Comparison of ENCODE assay signal across 8 cellular contexts in the genomic region with DNA sequence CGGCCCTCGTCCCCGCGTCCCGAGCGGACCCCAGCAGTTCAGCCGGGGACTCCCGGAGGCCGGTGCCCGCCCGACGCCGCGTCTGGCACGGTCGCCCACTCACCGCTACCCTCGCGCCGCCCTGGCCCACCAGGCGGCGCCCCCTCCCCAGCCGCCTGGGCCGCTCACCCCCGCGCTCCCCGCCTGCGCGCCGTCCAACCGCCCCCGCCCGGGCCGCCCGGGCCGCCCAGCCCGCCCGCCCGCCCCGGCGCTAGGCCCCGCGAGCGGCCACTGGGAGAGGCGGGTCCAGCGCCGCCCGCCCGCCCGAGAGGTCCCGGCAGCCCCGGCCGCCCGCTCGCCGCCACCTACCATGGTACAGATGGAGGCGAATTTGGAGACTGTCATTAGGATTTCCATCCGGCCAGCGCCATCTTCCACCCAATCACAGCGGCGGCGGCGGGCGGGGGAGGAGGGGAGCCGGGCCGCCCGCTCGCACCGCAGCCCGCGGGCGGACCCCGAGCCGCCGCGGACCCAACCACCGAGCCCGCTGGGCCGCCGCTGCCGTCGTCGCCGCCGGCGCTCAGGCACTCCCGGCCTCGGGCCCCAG. TPM values are rescaled to one million over a fixed set of nuclear protein-coding genes. Genes with fewer than 3 reads are reported as not detected.
DNase-seq lines count a peak whose midpoint lies in the region; ATAC-seq, FAIRE-seq and TF ChIP-seq lines count a peak whose summit lies in the region.

A gene with protein sequence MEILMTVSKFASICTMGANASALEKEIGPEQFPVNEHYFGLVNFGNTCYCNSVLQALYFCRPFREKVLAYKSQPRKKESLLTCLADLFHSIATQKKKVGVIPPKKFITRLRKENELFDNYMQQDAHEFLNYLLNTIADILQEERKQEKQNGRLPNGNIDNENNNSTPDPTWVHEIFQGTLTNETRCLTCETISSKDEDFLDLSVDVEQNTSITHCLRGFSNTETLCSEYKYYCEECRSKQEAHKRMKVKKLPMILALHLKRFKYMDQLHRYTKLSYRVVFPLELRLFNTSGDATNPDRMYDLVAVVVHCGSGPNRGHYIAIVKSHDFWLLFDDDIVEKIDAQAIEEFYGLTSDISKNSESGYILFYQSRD (minus strand): TSS at position 568 of the 586 bp plus-strand sequence. CDS start 172 bp downstream, at position 396.

- peak within 1 kb of the TSS; percentile 62 for H2AFZ ChIP-seq in HepG2 (ENCODE audit: low read length)

- peak in 1 of 2 experiments; percentile 59; a peak in 2 of 4 replicates for TF ChIP-seq POLR2A in HepG2 (IDR thresholded peaks at IDR 0.05; ENCODE audit: insufficient read depth in 1 of 2, low read depth in 2 of 2, low read length in 2 of 2)

- DNase-seq in AG08395 (ENCODE audit: low spot score) (peak; percentile 20), T-cell (peak in 14 of 34 experiments; percentile 0 to 51 (median 18)), cardiac fibroblast (ENCODE audit: low read depth in 2 of 2) (peak in 1 of 2 donors; percentile 36), HepG2 (ENCODE audit: low spot score) (no peak), COLO829 (ENCODE audit: low spot score) (no peak)
- DNase-seq in stimulated activated CD8-positive, alpha-beta memory T cell treated with anti-CD3 and anti-CD28 coated beads, Interleukin-12 subunit alpha, Interleukin-12 subunit beta, amount 100 ng/mL, for 24 hours (ENCODE audit: extremely low read depth): peak; percentile 2

- H3K4me3 ChIP-seq in cardiac fibroblast (replicated peaks in 1 of 2; ENCODE audit: low read depth in 2 of 2, low read length in 2 of 2): peak within 1 kb of the TSS; percentile 63 to 71
- peak within 1 kb of the TSS; percentile 83 to 92 (median 87) for H3K4me3 ChIP-seq in HepG2 (replicated peaks in 1 of 3; ENCODE audit: insufficient read depth in 1 of 3, low read depth in 2 of 3, low read length in 3 of 3)

- peak within 1 kb of the TSS; percentile 96 to 99 (median 98) for H3K4me3 Mint-ChIP-seq in T-cell

- POLR2A ChIA-PET in T-cell (lab: Charles Lee): no interaction called here
- POLR2A ChIA-PET in HepG2 (lab: Yijun Ruan, JAX): interaction anchor here (1.1 to 1.3 kb wide), 2 partner anchors 12 to 180 kb away, joined by 4 to 5 read pairs; no protein-coding TSS in a partner anchor

- in situ Hi-C loops in HepG2 (cut with HindIII; ENCODE audit: extremely low pct_ligation_motif_present, low pct_unique_long_range_greater_than_20kb): loop anchor here (10.0 kb wide), 1 partner anchor 177 kb away; no protein-coding TSS in a partner anchor

- H3K27ac Mint-ChIP-seq in T-cell: peak within 1 kb of the TSS; percentile 97 to 98

- CTCF ChIA-PET in T-cell (lab: Charles Lee) (no interaction called here), HepG2 (lab: Yijun Ruan, JAX; ENCODE audit: low intra/inter-chr PET ratio, low total read pairs) (no interaction called here)

- peaks cover 0 to 3% of the 10 kb centered on the region in 2 experiments; a peak in 1 of 5 replicates for H3K27me3 ChIP-seq in HepG2 (ENCODE audit: control insufficient read depth in 1 of 2, insufficient read depth in 2 of 2, low read length in 2 of 2)

- no peaks in the 10 kb centered on the region for H3K27me3 Mint-ChIP-seq in T-cell

- peak within 1 kb of the TSS; percentile 90 for H3K4me2 ChIP-seq in HepG2 (ENCODE audit: low read depth, low read length)

- TF ChIP-seq EP300 in HepG2 (IDR thresholded peaks at IDR 0.05; ENCODE audit: low read depth in 2 of 2, low read length in 2 of 2) (no peak), HepG2 (CRISPR knock-in tag; IDR thresholded peaks at IDR 0.05; ENCODE audit: borderline replicate concordance) (no peak)

- no peaks in the 10 kb centered on the region for H3K9me3 Mint-ChIP-seq in T-cell

- ATAC-seq in GM18867 (IDR thresholded peaks at IDR 0.05; ENCODE audit: unreplicated experiment): peak; percentile 18
- ATAC-seq in HG03066 (IDR thresholded peaks at IDR 0.05; ENCODE audit: low read depth, unreplicated experiment): peak; percentile 6
- peak; percentile 3 to 33 (median 17) for ATAC-seq in T-cell (replicated peaks in 1 of 4)
- peak; percentile 45 for ATAC-seq in HepG2

- peaks cover 40% of the 10 kb centered on the region for H3K79me2 ChIP-seq in HepG2 (ENCODE audit: insufficient read depth, low read length)

- no peak for TF ChIP-seq CTCF in cardiac fibroblast (IDR thresholded peaks at IDR 0.05; ENCODE audit: low read depth, low read length)
- TF ChIP-seq CTCF in HepG2 (CRISPR knock-in tag; IDR thresholded peaks at IDR 0.05): peak; percentile 26; the same call in 1 of the 2 replicates

- H3K36me3 ChIP-seq in HepG2 (replicated peaks in 1 of 2; ENCODE audit: control insufficient read depth in 1 of 2, insufficient read depth in 2 of 2, low read length in 2 of 2): no peaks in the 10 kb centered on the region

- H4K20me1 ChIP-seq in HepG2 (ENCODE audit: insufficient read depth, low read length): peaks cover 5% of the 10 kb centered on the region

- BruUV-seq in HepG2 (replicated peaks; lab: Mats Ljungman, UMichigan): no TSS peak

- peak within 1 kb of the TSS; percentile 81 for H3K9ac ChIP-seq in HepG2 (ENCODE audit: insufficient read depth, low read depth, low read length)

- H3K36me3 Mint-ChIP-seq in T-cell: no peaks in the 10 kb centered on the region

- no CpG with 5 or more reads among the region's 88 CpGs for WGBS in HepG2 (ENCODE audit: low lambda C conversion rate)

- H3K4me1 ChIP-seq in HepG2 (ENCODE audit: insufficient read depth, low read length): peaks cover 33% of the 10 kb centered on the region

- FAIRE-seq in HepG2 (lab: Jason Lieb, UNC): no peak

- H3K4me1 Mint-ChIP-seq in T-cell: peaks cover 50 to 54% (median 53%) of the 10 kb centered on the region in 3 donors

- H3K27ac ChIP-seq in HepG2 (ENCODE audit: extremely low read length, insufficient read depth, low read length): peak within 1 kb of the TSS; percentile 77

- no peaks in the 10 kb centered on the region for H3K9me3 ChIP-seq in HepG2 (ENCODE audit: low read length)

- intact Hi-C loops in HepG2 (cut with micrococcal nuclease; ENCODE audit: unreplicated experiment): loop anchor here (2.0 to 5.0 kb wide), 3 partner anchors 81 to 224 kb away; partner anchors contain the start of gene RPL21

- TF ChIP-seq RAD21 in HepG2 (CRISPR knock-in tag; IDR thresholded peaks at IDR 0.05): no peak

TF ChIP-seq in HepG2, 621 proteins besides CTCF, POLR2A, EP300 and RAD21 (continues in another document):
- TF ChIP-seq KAT8 (CRISPR knock-in tag; IDR thresholded peaks at IDR 0.05) (no peak), NFRKB (IDR thresholded peaks at IDR 0.05) (no peak), ZNF256 (CRISPR knock-in tag; conservative IDR thresholded peaks at IDR 0.05) (no peak), ELF1 (CRISPR knock-in tag; IDR thresholded peaks at IDR 0.05) (no peak), RBFOX2 (IDR thresholded peaks at IDR 0.05; ENCODE audit: low read depth, low read length) (peak; percentile 55), AFF4 (CRISPR knock-in tag; IDR thresholded peaks at IDR 0.05) (no peak), POLR2AphosphoS2 (IDR thresholded peaks at IDR 0.05; ENCODE audit: low read depth, low read length) (no peak)

RNA-seq across cellular contexts. Expression of the gene that starts here (rescaled TPM):
- total RNA-seq in T-cell (10 to 100 TPM; 20.9 to 43.6 (median 21.8) TPM), HepG2 (2016; rRNA removed; fragmentation: Illumina TruSeq; extraction: Trizol) (19.5 and 30.3 TPM in 2 replicates)
- 32.9 and 33.8 TPM in 2 replicates for total RNA-seq in HepG2 (2016; cell fraction: cytosol; rRNA removed; fragmentation: Illumina TruSeq; extraction: Trizol; ENCODE audit: low read depth)
- total RNA-seq in HepG2 (2016; cell fraction: insoluble cytoplasmic fraction; rRNA removed; fragmentation: Illumina TruSeq; extraction: Trizol): 19.4 and 26.7 TPM in 2 replicates
- total RNA-seq in HepG2 (2016; cell fraction: membrane; rRNA removed; fragmentation: Illumina TruSeq; extraction: Trizol): 34.7 and 39.3 TPM in 2 replicates
- total RNA-seq in HepG2 (2016; cell fraction: nucleus; rRNA removed; fragmentation: Illumina TruSeq; extraction: Trizol): 16.5 and 17.7 TPM in 2 replicates
- 9.4 and 9.8 TPM in 2 replicates for polyA plus RNA-seq in HepG2 (2011; rRNA removed)
- 3.9 and 6.2 TPM in 2 replicates for polyA plus RNA-seq in HepG2 (2011; cell fraction: cytosol; rRNA removed)
- 2.7 and 3.4 TPM in 2 replicates for polyA plus RNA-seq in HepG2 (2011; cell fraction: nucleus; rRNA removed)
- 16.6 and 18.8 TPM in 2 replicates for polyA plus RNA-seq in HepG2 (2012)
- polyA plus RNA-seq in HepG2 (2016; cell fraction: cytosol; fragmentation: Illumina TruSeq; extraction: Trizol; ENCODE audit: low read depth): 36.8 and 44.5 TPM in 2 replicates
- 28.8 and 29.4 TPM in 2 replicates for polyA plus RNA-seq in HepG2 (2016; cell fraction: insoluble cytoplasmic fraction; fragmentation: Illumina TruSeq; extraction: Trizol; ENCODE audit: low read depth)
- 31.5 and 33.7 TPM in 2 replicates for polyA plus RNA-seq in HepG2 (2016; cell fraction: membrane; fragmentation: Illumina TruSeq; extraction: Trizol; ENCODE audit: low read depth)
- 15.9 and 16.9 TPM in 2 replicates for polyA plus RNA-seq in HepG2 (2016; cell fraction: nucleus; fragmentation: Illumina TruSeq; extraction: Trizol; ENCODE audit: insufficient read depth, low read depth)
- 4.2 and 6.1 TPM in 2 replicates for polyA minus RNA-seq in HepG2 (2011; rRNA and poly(A)+ RNA removed; ENCODE audit: low replicate concordance)
- 9.5 and 11.3 TPM in 2 replicates for polyA minus RNA-seq in HepG2 (2011; cell fraction: cytosol; rRNA and poly(A)+ RNA removed)
- 23.9 and 27.2 TPM in 2 replicates for polyA minus RNA-seq in HepG2 (2011; cell fraction: nucleus; rRNA and poly(A)+ RNA removed)

Comparison
In these comparisons a context has a peak if more than half of its experiments do, and no peak if none do; other contexts are left out.
1. DNase-seq: peak in AG08395 (single experiment) and stimulated activated CD8-positive, alpha-beta memory T cell treated with anti-CD3 and anti-CD28 coated beads, Interleukin-12 subunit alpha, Interleukin-12 subunit beta, amount 100 ng/mL, for 24 hours (single experiment); none in HepG2 (single experiment) and COLO829 (single experiment).
2. Peak in every context shown above with its lines, with median percentiles within 50 percentile points of each other: ATAC-seq.